In the genomic region with DNA sequence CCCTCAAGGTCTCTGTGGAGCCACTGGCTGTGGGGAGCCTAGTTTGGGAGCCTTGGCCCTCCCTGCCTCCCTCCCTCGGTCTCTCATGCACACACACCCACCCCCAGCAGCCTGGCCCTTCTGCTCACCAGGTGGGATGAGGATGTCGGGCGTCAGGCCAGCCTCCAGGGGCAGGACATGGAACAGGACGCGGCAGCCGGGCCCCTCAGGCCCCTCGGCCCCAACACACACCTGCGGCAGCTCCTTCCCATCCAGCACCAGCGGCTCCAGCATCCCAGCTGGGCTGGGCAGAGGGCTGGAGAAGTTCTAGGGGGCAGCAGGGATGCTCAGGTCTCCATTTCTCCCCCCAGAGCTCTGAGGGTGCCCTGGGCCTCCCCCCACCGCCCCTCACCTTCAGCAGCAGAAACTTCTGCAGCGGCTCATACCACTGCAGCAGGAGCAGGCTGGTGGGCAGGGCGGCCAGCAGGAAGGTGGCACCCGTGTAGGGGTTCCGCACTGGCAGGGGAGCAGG, we compare ENCODE assay signal across 21 cellular contexts. TPM values are rescaled to one million over a fixed set of nuclear protein-coding genes. Genes with fewer than 3 reads are reported as not detected.
"Had no signal": no experiment of that assay in that cellular context is flagged by ENCODE, and none has a peak within 500 bp of the region (broad histone marks: within the 10 kb centered on the region; RNA-seq: fewer than 3 reads in every experiment).

No MANE protein-coding gene starts in this region.

- H3K4me1 ChIP-seq: neural progenitor cell, parathyroid adenoma had no signal

- H2AFZ ChIP-seq: neural progenitor cell, parathyroid adenoma had no signal

- H3K9me3 ChIP-seq: suprapubic skin, transverse colon had no signal

- H3K27ac Mint-ChIP-seq: activated naive CD8-positive, alpha-beta T cell treated with anti-CD3 and anti-CD28 coated beads for 36 hours; activated T-helper 17 cell treated with anti-CD3 and anti-CD28 coated beads, Interleukin-2, amount 50 U/mL, for 72 hours; endodermal cell; neural progenitor cell had no signal

- H3K9me3 Mint-ChIP-seq: activated naive CD8-positive, alpha-beta T cell treated with anti-CD3 and anti-CD28 coated beads for 36 hours; activated T-helper 17 cell treated with anti-CD3 and anti-CD28 coated beads, Interleukin-2, amount 50 U/mL, for 72 hours; endodermal cell; neural progenitor cell; stimulated activated naive CD8-positive, alpha-beta T cell treated with anti-CD3 and anti-CD28 coated beads, Interleukin-15, amount 100 ng/mL, for 72 hours had no signal

- H3K27ac ChIP-seq: cardiac muscle cell, dorsolateral prefrontal cortex, epithelial cell of prostate, neural progenitor cell, parathyroid adenoma, suprapubic skin, transverse colon had no signal

- H3K36me3 ChIP-seq: cardiac muscle cell, neural progenitor cell, transverse colon had no signal

- H3K79me2 ChIP-seq: parathyroid adenoma had no signal

- H3K27me3 Mint-ChIP-seq: activated naive CD8-positive, alpha-beta T cell treated with anti-CD3 and anti-CD28 coated beads for 36 hours; activated T-helper 17 cell treated with anti-CD3 and anti-CD28 coated beads, Interleukin-2, amount 50 U/mL, for 72 hours; stimulated activated naive CD8-positive, alpha-beta T cell treated with anti-CD3 and anti-CD28 coated beads, Interleukin-15, amount 100 ng/mL, for 72 hours had no signal

- H3K4me3 Mint-ChIP-seq: activated naive CD8-positive, alpha-beta T cell treated with anti-CD3 and anti-CD28 coated beads for 36 hours; activated T-helper 17 cell treated with anti-CD3 and anti-CD28 coated beads, Interleukin-2, amount 50 U/mL, for 72 hours; endodermal cell; neural progenitor cell; stimulated activated naive CD8-positive, alpha-beta T cell treated with anti-CD3 and anti-CD28 coated beads, Interleukin-15, amount 100 ng/mL, for 72 hours had no signal

- H3K9ac ChIP-seq: neural progenitor cell, parathyroid adenoma had no signal

- H3K4me1 Mint-ChIP-seq: endodermal cell had no signal

- H3K4me2 ChIP-seq: neural progenitor cell had no signal

- ATAC-seq: activated T-helper 17 cell treated with anti-CD3 and anti-CD28 coated beads, Interleukin-2, amount 50 U/mL, for 72 hours; left colon; stimulated activated naive CD8-positive, alpha-beta T cell treated with anti-CD3 and anti-CD28 coated beads, Interleukin-15, amount 100 ng/mL, for 72 hours had no signal

- H3K4me3 ChIP-seq: cardiac muscle cell, dorsolateral prefrontal cortex, neural progenitor cell, suprapubic skin, transverse colon had no signal

- H3K27me3 ChIP-seq: cardiac muscle cell, dorsolateral prefrontal cortex, neural progenitor cell, suprapubic skin, transverse colon had no signal

- DNase-seq: activated CD4-positive, alpha-beta T cell treated with anti-CD3 and anti-CD28 coated beads for 1 hour; activated CD4-positive, alpha-beta T cell treated with anti-CD3 and anti-CD28 coated beads, Interleukin-2, amount 50 U/mL, for 4 hours; activated naive CD4-positive, alpha-beta T cell; activated naive CD8-positive, alpha-beta T cell treated with anti-CD3 and anti-CD28 coated beads for 36 hours; amygdala; endodermal cell; foreskin fibroblast; left colon; mammary epithelial cell; SIG-M5; stimulated activated CD4-positive, alpha-beta T cell treated with anti-CD3 and anti-CD28 coated beads, Interleukin-2, amount 100 ng/mL, for 24 hours; stimulated activated naive CD8-positive, alpha-beta T cell treated with anti-CD3 and anti-CD28 coated beads, Interleukin-15, amount 100 ng/mL, for 72 hours; transverse colon had no signal

RNA-seq across cellular contexts. Expression of a gene that starts 32.1 kb away (rescaled TPM):
- total RNA-seq: glomerular endothelial cell had no signal

RNA-seq across cellular contexts. Expression of a gene that starts 47.9 kb away (rescaled TPM):
- polyA plus RNA-seq: mammary epithelial cell had no signal
